ENCODE assay signal across 20 cellular contexts in genomic region chr7:132298782-132299181, GRCh38.
A peak's percentile ranks its signal among the peaks of the same experiment; 100 is the strongest.
DNase-seq lines count a peak whose midpoint lies in the region; ATAC-seq, FAIRE-seq and TF ChIP-seq lines count a peak whose summit lies in the region.
"Had no signal": no experiment of that assay in that cellular context is flagged by ENCODE, and none has a peak within 500 bp of the region (broad histone marks: within the 10 kb centered on the region; RNA-seq: fewer than 3 reads in every experiment).

No MANE protein-coding gene starts in this region.

- POLR2A ChIA-PET in HepG2 (lab: Yijun Ruan, JAX) = no interaction called here
- POLR2A ChIA-PET in activated CD8-positive, alpha-beta T cell treated with anti-CD3 and anti-CD28 coated beads for 36 hours (lab: Charles Lee) = no interaction called here

- H3K9ac ChIP-seq in mammary epithelial cell (ENCODE audit: insufficient read depth, low read length) (no peak overlapping the region), HepG2 (ENCODE audit: insufficient read depth, low read depth, low read length) (no peak overlapping the region)

- H3K9me3 ChIP-seq in mammary epithelial cell (replicated peaks; ENCODE audit: insufficient read depth, low read length) = no peaks in the 10 kb centered on the region
- no peaks in the 10 kb centered on the region for H3K9me3 ChIP-seq in HepG2 (ENCODE audit: low read length)
- H3K9me3 ChIP-seq: psoas muscle had no signal

- intact Hi-C loops in mammary epithelial cell (cut with micrococcal nuclease) (no loop called here), HepG2 (cut with micrococcal nuclease; ENCODE audit: unreplicated experiment) (no loop called here), cardiac septum (cut with DNase I) (no loop called here)
- intact Hi-C loops in activated CD8-positive, alpha-beta T cell treated with anti-CD3 and anti-CD28 coated beads for 36 hours (cut with micrococcal nuclease) = no loop called here

- TF ChIP-seq POLR2A in HepG2 (IDR thresholded peaks at IDR 0.05; ENCODE audit: insufficient read depth in 1 of 2, low read depth in 2 of 2, low read length in 2 of 2) = no peak

- in situ Hi-C loops in mammary epithelial cell (cut with MboI; ENCODE audit: low sequenced_read_pairs in 2 of 2) (no loop called here), HepG2 (cut with HindIII; ENCODE audit: extremely low pct_ligation_motif_present, low pct_unique_long_range_greater_than_20kb) (no loop called here)

- no peaks in the 10 kb centered on the region for H4K20me1 ChIP-seq in mammary epithelial cell (ENCODE audit: insufficient read depth, low read length)
- H4K20me1 ChIP-seq in HepG2 (ENCODE audit: insufficient read depth, low read length) = no peaks in the 10 kb centered on the region

- 57% methylated on average over 4 of the region's 4 CpGs for WGBS in mammary epithelial cell (ENCODE audit: low coverage, missing lambda C conversion rate)
- WGBS in HepG2 (ENCODE audit: low lambda C conversion rate) = 44% methylated on average over 4 of the region's 4 CpGs

- H3K9me3 Mint-ChIP-seq in activated CD8-positive, alpha-beta T cell treated with anti-CD3 and anti-CD28 coated beads for 36 hours = no peaks in the 10 kb centered on the region
- H3K9me3 Mint-ChIP-seq: endodermal cell had no signal

- H3K27ac Mint-ChIP-seq in activated CD8-positive, alpha-beta T cell treated with anti-CD3 and anti-CD28 coated beads for 36 hours = no peak overlapping the region
- H3K27ac Mint-ChIP-seq: CD4-positive, alpha-beta memory T cell; endodermal cell had no signal

- no peak for ATAC-seq in HepG2
- ATAC-seq in activated CD8-positive, alpha-beta T cell treated with anti-CD3 and anti-CD28 coated beads for 36 hours = no peak
- ATAC-seq: psoas muscle had no signal

- H3K36me3 Mint-ChIP-seq in activated CD8-positive, alpha-beta T cell treated with anti-CD3 and anti-CD28 coated beads for 36 hours (ENCODE audit: low read depth) = no peaks in the 10 kb centered on the region
- H3K36me3 Mint-ChIP-seq: CD4-positive, alpha-beta memory T cell had no signal

- no peak for FAIRE-seq in HepG2 (lab: Jason Lieb, UNC)
- FAIRE-seq: HTR-8/SVneo had no signal

- DNase-seq in COLO668 (lab: John Stamatoyannopoulos, UW; ENCODE audit: unreplicated experiment) (peak; percentile 64), NCI-H2029 treated with DMSO at 0.1 percent for 48 hours (lab: John Stamatoyannopoulos, UW) (peak; percentile 89), mammary epithelial cell (peak; percentile 12), HepG2 (ENCODE audit: low spot score) (no peak), SK-N-DZ (ENCODE audit: low spot score) (no peak), amniotic stem cell (lab: John Stamatoyannopoulos, UW) (no peak), cardiac septum (ENCODE audit: low spot score) (no peak)
- no peak for DNase-seq in activated CD8-positive, alpha-beta T cell treated with anti-CD3 and anti-CD28 coated beads for 36 hours
- DNase-seq: activated CD8-positive, alpha-beta memory T cell treated with anti-CD3 and anti-CD28 coated beads, Interleukin-2, amount 50 U/mL, for 48 hours; amygdala; CD4-positive, alpha-beta memory T cell; endodermal cell; NCI-H1105 treated with DMSO at 0.1 percent for 48 hours; NCI-H82; psoas muscle; stimulated activated CD4-positive, alpha-beta T cell treated with anti-CD3 and anti-CD28 coated beads, Interleukin-4, amount 100 ng/mL, for 24 hours; stimulated activated naive CD4-positive, alpha-beta T cell treated with Interleukin-2 at 50 U/mL for 16 hours; WERI-Rb-1 had no signal

- H3K27me3 ChIP-seq in mammary epithelial cell (ENCODE audit: insufficient read depth, low read length) = no peaks in the 10 kb centered on the region
- peaks cover 0 to 21% of the 10 kb centered on the region in 2 experiments; a peak in 2 of 5 replicates for H3K27me3 ChIP-seq in HepG2 (ENCODE audit: control insufficient read depth in 1 of 2, insufficient read depth in 2 of 2, low read length in 2 of 2)

- no peak overlapping the region for H2AFZ ChIP-seq in mammary epithelial cell (ENCODE audit: low read depth, low read length)
- no peak overlapping the region for H2AFZ ChIP-seq in HepG2 (ENCODE audit: low read length)

- no peak for TF ChIP-seq EP300 in HepG2 (IDR thresholded peaks at IDR 0.05; ENCODE audit: low read depth in 2 of 2, low read length in 2 of 2)
- TF ChIP-seq EP300 in HepG2 (CRISPR knock-in tag; IDR thresholded peaks at IDR 0.05; ENCODE audit: borderline replicate concordance) = no peak

- BruUV-seq in mammary epithelial cell (replicated peaks; lab: Mats Ljungman, UMichigan) = no TSS peak
- BruUV-seq in HepG2 (replicated peaks; lab: Mats Ljungman, UMichigan) = no TSS peak

- CTCF ChIA-PET in mammary epithelial cell (lab: Charles Lee; ENCODE audit: low non-redundant PET) (no interaction called here), HepG2 (lab: Yijun Ruan, JAX; ENCODE audit: low intra/inter-chr PET ratio, low total read pairs) (no interaction called here)
- CTCF ChIA-PET in activated CD8-positive, alpha-beta T cell treated with anti-CD3 and anti-CD28 coated beads for 36 hours (lab: Charles Lee) = interaction anchor here (1.2 kb wide), 1 partner anchor 282 kb away, joined by 3 read pairs; no protein-coding TSS in a partner anchor

- H3K79me2 ChIP-seq in mammary epithelial cell (ENCODE audit: insufficient read depth, low read length) (no peaks in the 10 kb centered on the region), HepG2 (ENCODE audit: insufficient read depth, low read length) (no peaks in the 10 kb centered on the region)

- H3K4me2 ChIP-seq in mammary epithelial cell (ENCODE audit: insufficient read depth, low read depth, low read length) = no peak overlapping the region
- no peak overlapping the region for H3K4me2 ChIP-seq in HepG2 (ENCODE audit: low read depth, low read length)

- TF ChIP-seq RAD21 in HepG2 (CRISPR knock-in tag; IDR thresholded peaks at IDR 0.05) = no peak

- H3K27ac ChIP-seq in mammary epithelial cell (ENCODE audit: insufficient read depth, low read depth, low read length) (no peak overlapping the region), HepG2 (ENCODE audit: extremely low read length, insufficient read depth, low read length) (no peak overlapping the region)
- H3K27ac ChIP-seq: psoas muscle, SK-N-MC, WERI-Rb-1 had no signal

- peaks cover 4% of the 10 kb centered on the region for H3K4me1 Mint-ChIP-seq in activated CD8-positive, alpha-beta T cell treated with anti-CD3 and anti-CD28 coated beads for 36 hours (ENCODE audit: low read depth)
- H3K4me1 Mint-ChIP-seq: CD4-positive, alpha-beta memory T cell had no signal

- TF ChIP-seq CTCF in mammary epithelial cell (conservative IDR thresholded peaks at IDR 0.05 in 1 of 2, IDR thresholded peaks at IDR 0.05 in 1 of 2; ENCODE audit: extremely low read depth in 1 of 2, insufficient read depth in 1 of 2, low read depth in 1 of 2, low read length in 2 of 2) (no peak), HepG2 (CRISPR knock-in tag; IDR thresholded peaks at IDR 0.05) (no peak)
- TF ChIP-seq CTCF in activated CD8-positive, alpha-beta T cell treated with anti-CD3 and anti-CD28 coated beads for 36 hours (IDR thresholded peaks at IDR 0.05) = no peak

- no peak overlapping the region for H3K4me3 Mint-ChIP-seq in activated CD8-positive, alpha-beta T cell treated with anti-CD3 and anti-CD28 coated beads for 36 hours
- H3K4me3 Mint-ChIP-seq: CD4-positive, alpha-beta memory T cell; endodermal cell had no signal

- H3K27me3 Mint-ChIP-seq in activated CD8-positive, alpha-beta T cell treated with anti-CD3 and anti-CD28 coated beads for 36 hours = no peaks in the 10 kb centered on the region

- H3K4me3 ChIP-seq in mammary epithelial cell (replicated peaks in 1 of 3; ENCODE audit: insufficient read depth in 1 of 3, low read depth in 2 of 3, low read length in 3 of 3) (no peak overlapping the region), HepG2 (replicated peaks in 1 of 3; ENCODE audit: insufficient read depth in 1 of 3, low read depth in 2 of 3, low read length in 3 of 3) (no peak overlapping the region)
- H3K4me3 ChIP-seq: psoas muscle, SK-N-MC had no signal

- H3K36me3 ChIP-seq in mammary epithelial cell (ENCODE audit: insufficient read depth, low read length) (no peaks in the 10 kb centered on the region), HepG2 (replicated peaks in 1 of 2; ENCODE audit: control insufficient read depth in 1 of 2, insufficient read depth in 2 of 2, low read length in 2 of 2) (no peaks in the 10 kb centered on the region)
- H3K36me3 ChIP-seq: WERI-Rb-1 had no signal

- dilution Hi-C loops in mammary epithelial cell (cut with HindIII; ENCODE audit: low sequenced_read_pairs) = no loop called here

- no peaks in the 10 kb centered on the region for H3K4me1 ChIP-seq in mammary epithelial cell (ENCODE audit: insufficient read depth, low read length)
- H3K4me1 ChIP-seq in HepG2 (ENCODE audit: insufficient read depth, low read length) = no peaks in the 10 kb centered on the region
- H3K4me1 ChIP-seq: psoas muscle had no signal

TF ChIP-seq in HepG2, 621 proteins besides CTCF, POLR2A, EP300 and RAD21:
- TF ChIP-seq FOSL2 (CRISPR knock-in tag; IDR thresholded peaks at IDR 0.05) = peak; percentile 46
- TF ChIP-seq RBM22 (optimal IDR thresholded peaks at IDR 0.05; ENCODE audit: low read length) = no peak

Comparison
In these comparisons a context has a peak if more than half of its experiments do, and no peak if none do; other contexts are left out.
1. DNase-seq: peak in COLO668 (single experiment), NCI-H2029 treated with DMSO at 0.1 percent for 48 hours (single experiment) and mammary epithelial cell (single experiment); none in HepG2 (single experiment), SK-N-DZ (single experiment), activated CD8-positive, alpha-beta T cell treated with anti-CD3 and anti-CD28 coated beads for 36 hours (single experiment), amniotic stem cell (single experiment) and cardiac septum (single experiment).